1 cellular context compared by ENCODE assay signal in the genomic region with DNA sequence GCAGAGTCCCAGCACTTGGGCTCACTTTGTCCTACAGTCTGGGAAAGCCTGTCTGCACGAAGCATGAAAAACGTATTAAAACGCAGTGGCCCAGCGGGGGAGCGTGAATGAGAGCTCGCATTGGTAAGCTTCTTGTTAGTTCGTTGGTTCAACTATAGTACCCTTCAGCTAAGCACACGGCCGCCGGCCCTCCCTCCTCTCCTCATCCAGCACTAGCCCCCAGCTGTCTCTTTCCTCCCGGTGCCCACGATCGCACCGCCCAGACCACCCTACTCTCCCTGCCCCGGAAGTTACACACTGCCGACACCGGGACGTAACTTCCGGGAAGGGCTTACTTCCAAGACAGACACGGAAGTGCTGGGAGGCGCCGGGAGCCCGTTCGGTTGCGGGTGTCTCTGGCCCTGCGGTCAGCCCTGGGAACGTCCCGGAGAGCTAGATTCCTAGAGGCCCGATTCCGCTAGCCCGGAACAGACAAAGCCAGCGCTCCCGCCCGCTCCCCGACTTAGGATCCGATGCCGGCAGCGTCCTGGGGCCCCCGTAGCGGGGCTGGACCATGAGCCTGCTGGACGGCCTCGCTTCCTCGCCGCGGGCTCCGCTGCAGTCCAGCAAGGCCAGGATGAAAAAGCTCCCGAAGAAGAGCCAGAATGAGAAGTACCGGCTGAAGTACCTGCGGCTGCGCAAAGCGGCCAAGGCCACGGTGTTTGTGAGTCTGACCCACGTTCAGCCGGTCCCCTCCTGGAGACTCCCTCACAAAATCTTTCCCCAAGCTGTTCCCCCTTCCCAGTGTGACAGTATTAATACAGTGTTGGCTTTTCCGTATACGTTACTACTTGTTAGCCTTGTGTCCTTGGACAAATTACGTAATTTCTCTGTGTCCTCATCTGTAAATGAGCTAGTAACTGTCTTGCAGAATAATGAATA.
TF ChIP-seq lines count a peak whose summit lies in the region.

A gene with protein sequence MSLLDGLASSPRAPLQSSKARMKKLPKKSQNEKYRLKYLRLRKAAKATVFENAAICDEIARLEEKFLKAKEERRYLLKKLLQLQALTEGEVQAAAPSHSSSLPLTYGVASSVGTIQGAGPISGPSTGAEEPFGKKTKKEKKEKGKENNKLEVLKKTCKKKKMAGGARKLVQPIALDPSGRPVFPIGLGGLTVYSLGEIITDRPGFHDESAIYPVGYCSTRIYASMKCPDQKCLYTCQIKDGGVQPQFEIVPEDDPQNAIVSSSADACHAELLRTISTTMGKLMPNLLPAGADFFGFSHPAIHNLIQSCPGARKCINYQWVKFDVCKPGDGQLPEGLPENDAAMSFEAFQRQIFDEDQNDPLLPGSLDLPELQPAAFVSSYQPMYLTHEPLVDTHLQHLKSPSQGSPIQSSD (plus strand): TSS at position 334 of the 921 bp plus-strand sequence. CDS start 220 bp downstream, at position 554.

TF ChIP-seq in WTC11, 78 proteins besides CTCF, POLR2A, EP300 and RAD21 (continued from another document and continues in another):
- TF ChIP-seq, protein P1, sequence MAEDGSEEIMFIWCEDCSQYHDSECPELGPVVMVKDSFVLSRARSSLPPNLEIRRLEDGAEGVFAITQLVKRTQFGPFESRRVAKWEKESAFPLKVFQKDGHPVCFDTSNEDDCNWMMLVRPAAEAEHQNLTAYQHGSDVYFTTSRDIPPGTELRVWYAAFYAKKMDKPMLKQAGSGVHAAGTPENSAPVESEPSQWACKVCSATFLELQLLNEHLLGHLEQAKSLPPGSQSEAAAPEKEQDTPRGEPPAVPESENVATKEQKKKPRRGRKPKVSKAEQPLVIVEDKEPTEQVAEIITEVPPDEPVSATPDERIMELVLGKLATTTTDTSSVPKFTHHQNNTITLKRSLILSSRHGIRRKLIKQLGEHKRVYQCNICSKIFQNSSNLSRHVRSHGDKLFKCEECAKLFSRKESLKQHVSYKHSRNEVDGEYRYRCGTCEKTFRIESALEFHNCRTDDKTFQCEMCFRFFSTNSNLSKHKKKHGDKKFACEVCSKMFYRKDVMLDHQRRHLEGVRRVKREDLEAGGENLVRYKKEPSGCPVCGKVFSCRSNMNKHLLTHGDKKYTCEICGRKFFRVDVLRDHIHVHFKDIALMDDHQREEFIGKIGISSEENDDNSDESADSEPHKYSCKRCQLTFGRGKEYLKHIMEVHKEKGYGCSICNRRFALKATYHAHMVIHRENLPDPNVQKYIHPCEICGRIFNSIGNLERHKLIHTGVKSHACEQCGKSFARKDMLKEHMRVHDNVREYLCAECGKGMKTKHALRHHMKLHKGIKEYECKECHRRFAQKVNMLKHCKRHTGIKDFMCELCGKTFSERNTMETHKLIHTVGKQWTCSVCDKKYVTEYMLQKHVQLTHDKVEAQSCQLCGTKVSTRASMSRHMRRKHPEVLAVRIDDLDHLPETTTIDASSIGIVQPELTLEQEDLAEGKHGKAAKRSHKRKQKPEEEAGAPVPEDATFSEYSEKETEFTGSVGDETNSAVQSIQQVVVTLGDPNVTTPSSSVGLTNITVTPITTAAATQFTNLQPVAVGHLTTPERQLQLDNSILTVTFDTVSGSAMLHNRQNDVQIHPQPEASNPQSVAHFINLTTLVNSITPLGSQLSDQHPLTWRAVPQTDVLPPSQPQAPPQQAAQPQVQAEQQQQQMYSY (CRISPR knock-in tag; IDR thresholded peaks at IDR 0.05) = no peak
- no peak for TF ChIP-seq NR1H2 (CRISPR knock-in tag; IDR thresholded peaks at IDR 0.05)
- no peak for TF ChIP-seq FOXJ3 (CRISPR knock-in tag; IDR thresholded peaks at IDR 0.05; ENCODE audit: borderline replicate concordance)
- TF ChIP-seq, protein P2, sequence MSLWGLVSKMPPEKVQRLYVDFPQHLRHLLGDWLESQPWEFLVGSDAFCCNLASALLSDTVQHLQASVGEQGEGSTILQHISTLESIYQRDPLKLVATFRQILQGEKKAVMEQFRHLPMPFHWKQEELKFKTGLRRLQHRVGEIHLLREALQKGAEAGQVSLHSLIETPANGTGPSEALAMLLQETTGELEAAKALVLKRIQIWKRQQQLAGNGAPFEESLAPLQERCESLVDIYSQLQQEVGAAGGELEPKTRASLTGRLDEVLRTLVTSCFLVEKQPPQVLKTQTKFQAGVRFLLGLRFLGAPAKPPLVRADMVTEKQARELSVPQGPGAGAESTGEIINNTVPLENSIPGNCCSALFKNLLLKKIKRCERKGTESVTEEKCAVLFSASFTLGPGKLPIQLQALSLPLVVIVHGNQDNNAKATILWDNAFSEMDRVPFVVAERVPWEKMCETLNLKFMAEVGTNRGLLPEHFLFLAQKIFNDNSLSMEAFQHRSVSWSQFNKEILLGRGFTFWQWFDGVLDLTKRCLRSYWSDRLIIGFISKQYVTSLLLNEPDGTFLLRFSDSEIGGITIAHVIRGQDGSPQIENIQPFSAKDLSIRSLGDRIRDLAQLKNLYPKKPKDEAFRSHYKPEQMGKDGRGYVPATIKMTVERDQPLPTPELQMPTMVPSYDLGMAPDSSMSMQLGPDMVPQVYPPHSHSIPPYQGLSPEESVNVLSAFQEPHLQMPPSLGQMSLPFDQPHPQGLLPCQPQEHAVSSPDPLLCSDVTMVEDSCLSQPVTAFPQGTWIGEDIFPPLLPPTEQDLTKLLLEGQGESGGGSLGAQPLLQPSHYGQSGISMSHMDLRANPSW (CRISPR knock-in tag; conservative IDR thresholded peaks at IDR 0.05; ENCODE audit: low read depth) = no peak
- peak; percentile 39; the same call in 1 of the 2 replicates for TF ChIP-seq NFE2L1 (CRISPR knock-in tag; IDR thresholded peaks at IDR 0.05)
- TF ChIP-seq GABPB1 (CRISPR knock-in tag; IDR thresholded peaks at IDR 0.05) = peak; percentile 76
- TF ChIP-seq IRF2 (CRISPR knock-in tag; IDR thresholded peaks at IDR 0.05; ENCODE audit: borderline replicate concordance, low read depth) = no peak
- TF ChIP-seq, protein P3, sequence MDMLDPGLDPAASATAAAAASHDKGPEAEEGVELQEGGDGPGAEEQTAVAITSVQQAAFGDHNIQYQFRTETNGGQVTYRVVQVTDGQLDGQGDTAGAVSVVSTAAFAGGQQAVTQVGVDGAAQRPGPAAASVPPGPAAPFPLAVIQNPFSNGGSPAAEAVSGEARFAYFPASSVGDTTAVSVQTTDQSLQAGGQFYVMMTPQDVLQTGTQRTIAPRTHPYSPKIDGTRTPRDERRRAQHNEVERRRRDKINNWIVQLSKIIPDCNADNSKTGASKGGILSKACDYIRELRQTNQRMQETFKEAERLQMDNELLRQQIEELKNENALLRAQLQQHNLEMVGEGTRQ (CRISPR knock-in tag; IDR thresholded peaks at IDR 0.05) = no peak
- TF ChIP-seq ZNF671 (CRISPR knock-in tag; IDR thresholded peaks at IDR 0.05) = no peak
- TF ChIP-seq, protein P4, sequence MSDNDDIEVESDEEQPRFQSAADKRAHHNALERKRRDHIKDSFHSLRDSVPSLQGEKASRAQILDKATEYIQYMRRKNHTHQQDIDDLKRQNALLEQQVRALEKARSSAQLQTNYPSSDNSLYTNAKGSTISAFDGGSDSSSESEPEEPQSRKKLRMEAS (CRISPR knock-in tag; IDR thresholded peaks at IDR 0.05) = peak; percentile 78
- TF ChIP-seq, protein P5, sequence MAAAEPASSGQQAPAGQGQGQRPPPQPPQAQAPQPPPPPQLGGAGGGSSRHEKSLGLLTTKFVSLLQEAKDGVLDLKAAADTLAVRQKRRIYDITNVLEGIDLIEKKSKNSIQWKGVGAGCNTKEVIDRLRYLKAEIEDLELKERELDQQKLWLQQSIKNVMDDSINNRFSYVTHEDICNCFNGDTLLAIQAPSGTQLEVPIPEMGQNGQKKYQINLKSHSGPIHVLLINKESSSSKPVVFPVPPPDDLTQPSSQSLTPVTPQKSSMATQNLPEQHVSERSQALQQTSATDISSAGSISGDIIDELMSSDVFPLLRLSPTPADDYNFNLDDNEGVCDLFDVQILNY (CRISPR knock-in tag; IDR thresholded peaks at IDR 0.05) = 0 out of 2 replicates have a peak, but pooled peaks have one; percentile 52
- TF ChIP-seq, protein P6, sequence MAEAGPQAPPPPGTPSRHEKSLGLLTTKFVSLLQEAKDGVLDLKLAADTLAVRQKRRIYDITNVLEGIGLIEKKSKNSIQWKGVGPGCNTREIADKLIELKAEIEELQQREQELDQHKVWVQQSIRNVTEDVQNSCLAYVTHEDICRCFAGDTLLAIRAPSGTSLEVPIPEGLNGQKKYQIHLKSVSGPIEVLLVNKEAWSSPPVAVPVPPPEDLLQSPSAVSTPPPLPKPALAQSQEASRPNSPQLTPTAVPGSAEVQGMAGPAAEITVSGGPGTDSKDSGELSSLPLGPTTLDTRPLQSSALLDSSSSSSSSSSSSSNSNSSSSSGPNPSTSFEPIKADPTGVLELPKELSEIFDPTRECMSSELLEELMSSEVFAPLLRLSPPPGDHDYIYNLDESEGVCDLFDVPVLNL (CRISPR knock-in tag; IDR thresholded peaks at IDR 0.05; ENCODE audit: borderline replicate concordance, low read depth) = no peak
- TF ChIP-seq EMX1 (CRISPR knock-in tag; IDR thresholded peaks at IDR 0.05) = no peak
- no peak for TF ChIP-seq TEAD4 (CRISPR knock-in tag; IDR thresholded peaks at IDR 0.05)
- TF ChIP-seq PRRX2 (CRISPR knock-in tag; IDR thresholded peaks at IDR 0.05) = no peak
- TF ChIP-seq, protein P7, sequence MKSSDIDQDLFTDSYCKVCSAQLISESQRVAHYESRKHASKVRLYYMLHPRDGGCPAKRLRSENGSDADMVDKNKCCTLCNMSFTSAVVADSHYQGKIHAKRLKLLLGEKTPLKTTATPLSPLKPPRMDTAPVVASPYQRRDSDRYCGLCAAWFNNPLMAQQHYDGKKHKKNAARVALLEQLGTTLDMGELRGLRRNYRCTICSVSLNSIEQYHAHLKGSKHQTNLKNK (CRISPR knock-in tag; IDR thresholded peaks at IDR 0.05) = no peak
- TF ChIP-seq, protein P8, sequence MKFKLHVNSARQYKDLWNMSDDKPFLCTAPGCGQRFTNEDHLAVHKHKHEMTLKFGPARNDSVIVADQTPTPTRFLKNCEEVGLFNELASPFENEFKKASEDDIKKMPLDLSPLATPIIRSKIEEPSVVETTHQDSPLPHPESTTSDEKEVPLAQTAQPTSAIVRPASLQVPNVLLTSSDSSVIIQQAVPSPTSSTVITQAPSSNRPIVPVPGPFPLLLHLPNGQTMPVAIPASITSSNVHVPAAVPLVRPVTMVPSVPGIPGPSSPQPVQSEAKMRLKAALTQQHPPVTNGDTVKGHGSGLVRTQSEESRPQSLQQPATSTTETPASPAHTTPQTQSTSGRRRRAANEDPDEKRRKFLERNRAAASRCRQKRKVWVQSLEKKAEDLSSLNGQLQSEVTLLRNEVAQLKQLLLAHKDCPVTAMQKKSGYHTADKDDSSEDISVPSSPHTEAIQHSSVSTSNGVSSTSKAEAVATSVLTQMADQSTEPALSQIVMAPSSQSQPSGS (CRISPR knock-in tag; IDR thresholded peaks at IDR 0.05; ENCODE audit: borderline replicate concordance, low read depth) = no peak
- peak; percentile 89 for TF ChIP-seq FOXK1 (CRISPR knock-in tag; IDR thresholded peaks at IDR 0.05)
- TF ChIP-seq TCF7 (CRISPR knock-in tag; IDR thresholded peaks at IDR 0.05; ENCODE audit: low read depth) = no peak
- TF ChIP-seq, protein P9, sequence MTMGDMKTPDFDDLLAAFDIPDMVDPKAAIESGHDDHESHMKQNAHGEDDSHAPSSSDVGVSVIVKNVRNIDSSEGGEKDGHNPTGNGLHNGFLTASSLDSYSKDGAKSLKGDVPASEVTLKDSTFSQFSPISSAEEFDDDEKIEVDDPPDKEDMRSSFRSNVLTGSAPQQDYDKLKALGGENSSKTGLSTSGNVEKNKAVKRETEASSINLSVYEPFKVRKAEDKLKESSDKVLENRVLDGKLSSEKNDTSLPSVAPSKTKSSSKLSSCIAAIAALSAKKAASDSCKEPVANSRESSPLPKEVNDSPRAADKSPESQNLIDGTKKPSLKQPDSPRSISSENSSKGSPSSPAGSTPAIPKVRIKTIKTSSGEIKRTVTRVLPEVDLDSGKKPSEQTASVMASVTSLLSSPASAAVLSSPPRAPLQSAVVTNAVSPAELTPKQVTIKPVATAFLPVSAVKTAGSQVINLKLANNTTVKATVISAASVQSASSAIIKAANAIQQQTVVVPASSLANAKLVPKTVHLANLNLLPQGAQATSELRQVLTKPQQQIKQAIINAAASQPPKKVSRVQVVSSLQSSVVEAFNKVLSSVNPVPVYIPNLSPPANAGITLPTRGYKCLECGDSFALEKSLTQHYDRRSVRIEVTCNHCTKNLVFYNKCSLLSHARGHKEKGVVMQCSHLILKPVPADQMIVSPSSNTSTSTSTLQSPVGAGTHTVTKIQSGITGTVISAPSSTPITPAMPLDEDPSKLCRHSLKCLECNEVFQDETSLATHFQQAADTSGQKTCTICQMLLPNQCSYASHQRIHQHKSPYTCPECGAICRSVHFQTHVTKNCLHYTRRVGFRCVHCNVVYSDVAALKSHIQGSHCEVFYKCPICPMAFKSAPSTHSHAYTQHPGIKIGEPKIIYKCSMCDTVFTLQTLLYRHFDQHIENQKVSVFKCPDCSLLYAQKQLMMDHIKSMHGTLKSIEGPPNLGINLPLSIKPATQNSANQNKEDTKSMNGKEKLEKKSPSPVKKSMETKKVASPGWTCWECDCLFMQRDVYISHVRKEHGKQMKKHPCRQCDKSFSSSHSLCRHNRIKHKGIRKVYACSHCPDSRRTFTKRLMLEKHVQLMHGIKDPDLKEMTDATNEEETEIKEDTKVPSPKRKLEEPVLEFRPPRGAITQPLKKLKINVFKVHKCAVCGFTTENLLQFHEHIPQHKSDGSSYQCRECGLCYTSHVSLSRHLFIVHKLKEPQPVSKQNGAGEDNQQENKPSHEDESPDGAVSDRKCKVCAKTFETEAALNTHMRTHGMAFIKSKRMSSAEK (CRISPR knock-in tag; IDR thresholded peaks at IDR 0.05; ENCODE audit: borderline replicate concordance) = 0 out of 2 replicates have a peak, but pooled peaks have one; percentile 45
- TF ChIP-seq, protein P10, sequence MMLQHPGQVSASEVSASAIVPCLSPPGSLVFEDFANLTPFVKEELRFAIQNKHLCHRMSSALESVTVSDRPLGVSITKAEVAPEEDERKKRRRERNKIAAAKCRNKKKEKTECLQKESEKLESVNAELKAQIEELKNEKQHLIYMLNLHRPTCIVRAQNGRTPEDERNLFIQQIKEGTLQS (CRISPR knock-in tag; conservative IDR thresholded peaks at IDR 0.05) = no peak
- no peak for TF ChIP-seq RELA (CRISPR knock-in tag; IDR thresholded peaks at IDR 0.05; ENCODE audit: borderline replicate concordance)
- TF ChIP-seq, protein P11, sequence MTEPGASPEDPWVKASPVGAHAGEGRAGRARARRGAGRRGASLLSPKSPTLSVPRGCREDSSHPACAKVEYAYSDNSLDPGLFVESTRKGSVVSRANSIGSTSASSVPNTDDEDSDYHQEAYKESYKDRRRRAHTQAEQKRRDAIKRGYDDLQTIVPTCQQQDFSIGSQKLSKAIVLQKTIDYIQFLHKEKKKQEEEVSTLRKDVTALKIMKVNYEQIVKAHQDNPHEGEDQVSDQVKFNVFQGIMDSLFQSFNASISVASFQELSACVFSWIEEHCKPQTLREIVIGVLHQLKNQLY (CRISPR knock-in tag; IDR thresholded peaks at IDR 0.05) = no peak
- TF ChIP-seq ZNF219 (CRISPR knock-in tag; IDR thresholded peaks at IDR 0.05; ENCODE audit: borderline replicate concordance) = no peak
- 0 out of 2 replicates have a peak, but pooled peaks have one; percentile 7 for TF ChIP-seq SMAD4 (CRISPR knock-in tag; IDR thresholded peaks at IDR 0.05)
- TF ChIP-seq GRHL2 (CRISPR knock-in tag; IDR thresholded peaks at IDR 0.05; ENCODE audit: insufficient replicate concordance, severe bottlenecking) = no peak
- no peak for TF ChIP-seq RORB (CRISPR knock-in tag; IDR thresholded peaks at IDR 0.05)
- no peak for TF ChIP-seq MYBL2 (CRISPR knock-in tag; IDR thresholded peaks at IDR 0.05)
- no peak for TF ChIP-seq GTF2I (CRISPR knock-in tag; conservative IDR thresholded peaks at IDR 0.05)
- TF ChIP-seq JUN (CRISPR knock-in tag; IDR thresholded peaks at IDR 0.05) = no peak
- no peak for TF ChIP-seq ZNF121 (CRISPR knock-in tag; IDR thresholded peaks at IDR 0.05)
- no peak for TF ChIP-seq NR3C1 (CRISPR knock-in tag; conservative IDR thresholded peaks at IDR 0.05; ENCODE audit: low read depth)
